2 cellular contexts compared by ENCODE assay signal in the genomic region with DNA sequence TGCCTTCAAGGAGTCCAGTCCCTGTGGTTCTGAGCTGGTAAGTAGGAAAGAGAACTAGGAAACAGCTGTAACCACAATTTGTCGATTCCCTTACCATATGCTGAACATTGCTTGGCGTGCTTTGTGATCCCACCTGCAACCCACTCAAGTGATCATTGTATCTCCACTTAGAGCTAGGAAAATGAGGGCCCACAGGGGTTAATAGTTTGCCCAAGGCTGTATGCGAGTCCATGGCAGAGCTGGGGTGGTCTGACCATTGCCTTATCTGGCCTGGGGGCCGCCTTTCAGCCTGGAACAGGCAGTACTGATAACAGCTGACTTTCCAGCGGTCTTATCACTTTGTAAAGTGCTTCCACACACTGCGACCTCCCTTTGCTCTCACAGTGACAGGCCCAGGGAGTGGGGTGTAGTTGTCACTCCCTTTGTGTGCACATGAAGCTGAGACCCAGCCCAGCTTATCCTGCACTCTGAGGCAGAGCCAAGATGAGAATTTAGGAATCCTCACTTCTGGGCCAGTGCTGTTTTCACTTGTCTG.
TF ChIP-seq lines count a peak whose summit lies in the region.

No MANE protein-coding gene starts in this region.

TF ChIP-seq in GM23338, 12 proteins besides CTCF, POLR2A, EP300 and RAD21 (continued from another document and continues in another):
- TF ChIP-seq, protein P1, sequence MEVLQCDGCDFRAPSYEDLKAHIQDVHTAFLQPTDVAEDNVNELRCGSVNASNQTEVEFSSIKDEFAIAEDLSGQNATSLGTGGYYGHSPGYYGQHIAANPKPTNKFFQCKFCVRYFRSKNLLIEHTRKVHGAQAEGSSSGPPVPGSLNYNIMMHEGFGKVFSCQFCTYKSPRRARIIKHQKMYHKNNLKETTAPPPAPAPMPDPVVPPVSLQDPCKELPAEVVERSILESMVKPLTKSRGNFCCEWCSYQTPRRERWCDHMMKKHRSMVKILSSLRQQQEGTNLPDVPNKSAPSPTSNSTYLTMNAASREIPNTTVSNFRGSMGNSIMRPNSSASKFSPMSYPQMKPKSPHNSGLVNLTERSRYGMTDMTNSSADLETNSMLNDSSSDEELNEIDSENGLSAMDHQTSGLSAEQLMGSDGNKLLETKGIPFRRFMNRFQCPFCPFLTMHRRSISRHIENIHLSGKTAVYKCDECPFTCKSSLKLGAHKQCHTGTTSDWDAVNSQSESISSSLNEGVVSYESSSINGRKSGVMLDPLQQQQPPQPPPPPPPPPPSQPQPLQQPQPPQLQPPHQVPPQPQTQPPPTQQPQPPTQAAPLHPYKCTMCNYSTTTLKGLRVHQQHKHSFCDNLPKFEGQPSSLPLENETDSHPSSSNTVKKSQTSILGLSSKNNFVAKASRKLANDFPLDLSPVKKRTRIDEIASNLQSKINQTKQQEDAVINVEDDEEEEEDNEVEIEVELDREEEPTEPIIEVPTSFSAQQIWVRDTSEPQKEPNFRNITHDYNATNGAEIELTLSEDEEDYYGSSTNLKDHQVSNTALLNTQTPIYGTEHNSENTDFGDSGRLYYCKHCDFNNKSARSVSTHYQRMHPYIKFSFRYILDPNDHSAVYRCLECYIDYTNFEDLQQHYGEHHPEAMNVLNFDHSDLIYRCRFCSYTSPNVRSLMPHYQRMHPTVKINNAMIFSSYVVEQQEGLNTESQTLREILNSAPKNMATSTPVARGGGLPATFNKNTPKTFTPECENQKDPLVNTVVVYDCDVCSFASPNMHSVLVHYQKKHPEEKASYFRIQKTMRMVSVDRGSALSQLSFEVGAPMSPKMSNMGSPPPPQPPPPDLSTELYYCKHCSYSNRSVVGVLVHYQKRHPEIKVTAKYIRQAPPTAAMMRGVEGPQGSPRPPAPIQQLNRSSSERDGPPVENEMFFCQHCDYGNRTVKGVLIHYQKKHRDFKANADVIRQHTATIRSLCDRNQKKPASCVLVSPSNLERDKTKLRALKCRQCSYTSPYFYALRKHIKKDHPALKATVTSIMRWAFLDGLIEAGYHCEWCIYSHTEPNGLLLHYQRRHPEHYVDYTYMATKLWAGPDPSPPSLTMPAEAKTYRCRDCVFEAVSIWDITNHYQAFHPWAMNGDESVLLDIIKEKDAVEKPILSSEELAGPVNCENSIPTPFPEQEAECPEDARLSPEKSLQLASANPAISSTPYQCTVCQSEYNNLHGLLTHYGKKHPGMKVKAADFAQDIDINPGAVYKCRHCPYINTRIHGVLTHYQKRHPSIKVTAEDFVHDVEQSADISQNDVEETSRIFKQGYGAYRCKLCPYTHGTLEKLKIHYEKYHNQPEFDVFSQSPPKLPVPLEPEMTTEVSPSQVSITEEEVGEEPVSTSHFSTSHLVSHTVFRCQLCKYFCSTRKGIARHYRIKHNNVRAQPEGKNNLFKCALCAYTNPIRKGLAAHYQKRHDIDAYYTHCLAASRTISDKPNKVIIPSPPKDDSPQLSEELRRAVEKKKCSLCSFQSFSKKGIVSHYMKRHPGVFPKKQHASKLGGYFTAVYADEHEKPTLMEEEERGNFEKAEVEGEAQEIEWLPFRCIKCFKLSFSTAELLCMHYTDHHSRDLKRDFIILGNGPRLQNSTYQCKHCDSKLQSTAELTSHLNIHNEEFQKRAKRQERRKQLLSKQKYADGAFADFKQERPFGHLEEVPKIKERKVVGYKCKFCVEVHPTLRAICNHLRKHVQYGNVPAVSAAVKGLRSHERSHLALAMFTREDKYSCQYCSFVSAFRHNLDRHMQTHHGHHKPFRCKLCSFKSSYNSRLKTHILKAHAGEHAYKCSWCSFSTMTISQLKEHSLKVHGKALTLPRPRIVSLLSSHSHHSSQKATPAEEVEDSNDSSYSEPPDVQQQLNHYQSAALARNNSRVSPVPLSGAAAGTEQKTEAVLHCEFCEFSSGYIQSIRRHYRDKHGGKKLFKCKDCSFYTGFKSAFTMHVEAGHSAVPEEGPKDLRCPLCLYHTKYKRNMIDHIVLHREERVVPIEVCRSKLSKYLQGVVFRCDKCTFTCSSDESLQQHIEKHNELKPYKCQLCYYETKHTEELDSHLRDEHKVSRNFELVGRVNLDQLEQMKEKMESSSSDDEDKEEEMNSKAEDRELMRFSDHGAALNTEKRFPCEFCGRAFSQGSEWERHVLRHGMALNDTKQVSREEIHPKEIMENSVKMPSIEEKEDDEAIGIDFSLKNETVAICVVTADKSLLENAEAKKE (CRISPR knock-in tag; IDR thresholded peaks at IDR 0.05) = no peak
- TF ChIP-seq EZH2phosphoT487 (IDR thresholded peaks at IDR 0.05; ENCODE audit: unreplicated experiment) (no peak), POLR2AphosphoS5 (IDR thresholded peaks at IDR 0.05; ENCODE audit: low read depth) (no peak), EZH2 (IDR thresholded peaks at IDR 0.05; ENCODE audit: low read depth, unreplicated experiment) (no peak), ZNF114 (CRISPR knock-in tag; IDR thresholded peaks at IDR 0.05) (no peak), JUNB (IDR thresholded peaks at IDR 0.05; ENCODE audit: unreplicated experiment) (no peak), STAT1 (IDR thresholded peaks at IDR 0.05; ENCODE audit: unreplicated experiment) (no peak)
- TF ChIP-seq, protein P2, sequence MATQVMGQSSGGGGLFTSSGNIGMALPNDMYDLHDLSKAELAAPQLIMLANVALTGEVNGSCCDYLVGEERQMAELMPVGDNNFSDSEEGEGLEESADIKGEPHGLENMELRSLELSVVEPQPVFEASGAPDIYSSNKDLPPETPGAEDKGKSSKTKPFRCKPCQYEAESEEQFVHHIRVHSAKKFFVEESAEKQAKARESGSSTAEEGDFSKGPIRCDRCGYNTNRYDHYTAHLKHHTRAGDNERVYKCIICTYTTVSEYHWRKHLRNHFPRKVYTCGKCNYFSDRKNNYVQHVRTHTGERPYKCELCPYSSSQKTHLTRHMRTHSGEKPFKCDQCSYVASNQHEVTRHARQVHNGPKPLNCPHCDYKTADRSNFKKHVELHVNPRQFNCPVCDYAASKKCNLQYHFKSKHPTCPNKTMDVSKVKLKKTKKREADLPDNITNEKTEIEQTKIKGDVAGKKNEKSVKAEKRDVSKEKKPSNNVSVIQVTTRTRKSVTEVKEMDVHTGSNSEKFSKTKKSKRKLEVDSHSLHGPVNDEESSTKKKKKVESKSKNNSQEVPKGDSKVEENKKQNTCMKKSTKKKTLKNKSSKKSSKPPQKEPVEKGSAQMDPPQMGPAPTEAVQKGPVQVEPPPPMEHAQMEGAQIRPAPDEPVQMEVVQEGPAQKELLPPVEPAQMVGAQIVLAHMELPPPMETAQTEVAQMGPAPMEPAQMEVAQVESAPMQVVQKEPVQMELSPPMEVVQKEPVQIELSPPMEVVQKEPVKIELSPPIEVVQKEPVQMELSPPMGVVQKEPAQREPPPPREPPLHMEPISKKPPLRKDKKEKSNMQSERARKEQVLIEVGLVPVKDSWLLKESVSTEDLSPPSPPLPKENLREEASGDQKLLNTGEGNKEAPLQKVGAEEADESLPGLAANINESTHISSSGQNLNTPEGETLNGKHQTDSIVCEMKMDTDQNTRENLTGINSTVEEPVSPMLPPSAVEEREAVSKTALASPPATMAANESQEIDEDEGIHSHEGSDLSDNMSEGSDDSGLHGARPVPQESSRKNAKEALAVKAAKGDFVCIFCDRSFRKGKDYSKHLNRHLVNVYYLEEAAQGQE (IDR thresholded peaks at IDR 0.05; ENCODE audit: unreplicated experiment) = no peak
- TF ChIP-seq, protein P3, sequence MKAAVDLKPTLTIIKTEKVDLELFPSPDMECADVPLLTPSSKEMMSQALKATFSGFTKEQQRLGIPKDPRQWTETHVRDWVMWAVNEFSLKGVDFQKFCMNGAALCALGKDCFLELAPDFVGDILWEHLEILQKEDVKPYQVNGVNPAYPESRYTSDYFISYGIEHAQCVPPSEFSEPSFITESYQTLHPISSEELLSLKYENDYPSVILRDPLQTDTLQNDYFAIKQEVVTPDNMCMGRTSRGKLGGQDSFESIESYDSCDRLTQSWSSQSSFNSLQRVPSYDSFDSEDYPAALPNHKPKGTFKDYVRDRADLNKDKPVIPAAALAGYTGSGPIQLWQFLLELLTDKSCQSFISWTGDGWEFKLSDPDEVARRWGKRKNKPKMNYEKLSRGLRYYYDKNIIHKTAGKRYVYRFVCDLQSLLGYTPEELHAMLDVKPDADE (IDR thresholded peaks at IDR 0.05) = no peak

TF ChIP-seq in HEK293T, 16 proteins besides CTCF, POLR2A, EP300 and RAD21 (continued from another document):
- TF ChIP-seq, protein P4, sequence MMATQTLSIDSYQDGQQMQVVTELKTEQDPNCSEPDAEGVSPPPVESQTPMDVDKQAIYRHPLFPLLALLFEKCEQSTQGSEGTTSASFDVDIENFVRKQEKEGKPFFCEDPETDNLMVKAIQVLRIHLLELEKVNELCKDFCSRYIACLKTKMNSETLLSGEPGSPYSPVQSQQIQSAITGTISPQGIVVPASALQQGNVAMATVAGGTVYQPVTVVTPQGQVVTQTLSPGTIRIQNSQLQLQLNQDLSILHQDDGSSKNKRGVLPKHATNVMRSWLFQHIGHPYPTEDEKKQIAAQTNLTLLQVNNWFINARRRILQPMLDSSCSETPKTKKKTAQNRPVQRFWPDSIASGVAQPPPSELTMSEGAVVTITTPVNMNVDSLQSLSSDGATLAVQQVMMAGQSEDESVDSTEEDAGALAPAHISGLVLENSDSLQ (IDR thresholded peaks at IDR 0.05) = no peak
- TF ChIP-seq ARNT (IDR thresholded peaks at IDR 0.05) (no peak), LEF1 (IDR thresholded peaks at IDR 0.05; ENCODE audit: borderline replicate concordance) (no peak), FOXK2 (IDR thresholded peaks at IDR 0.05) (no peak), CTBP1 (IDR thresholded peaks at IDR 0.05; ENCODE audit: borderline replicate concordance) (no peak), ZNF384 (IDR thresholded peaks at IDR 0.05) (no peak), SUZ12 (IDR thresholded peaks at IDR 0.05) (no peak), TARDBP (IDR thresholded peaks at IDR 0.05) (no peak), NFRKB (IDR thresholded peaks at IDR 0.05) (no peak)
TF ChIP-seq in HEK293T: peak in this region for 0.
